ENCODE assay signal across 1 cellular context in genomic region chr11:119106564-119107537, GRCh38.
TF ChIP-seq lines count a peak whose summit lies in the region.

Gene C2CD2L (plus strand): TSS chr11:119107344. CDS start chr11:119107742, 398 bp downstream.

TF ChIP-seq in K562, 482 proteins besides CTCF, POLR2A, EP300 and RAD21 (continued from another document and continues in another):
- TF ChIP-seq GTF2B (IDR thresholded peaks at IDR 0.05; ENCODE audit: extremely low read depth, insufficient read length) (no peak), NFYB (IDR thresholded peaks at IDR 0.05; ENCODE audit: extremely low read depth, insufficient read length) (no peak), ESRRA (IDR thresholded peaks at IDR 0.05; ENCODE audit: borderline replicate concordance, low read depth) (peak; percentile 42; the same call in 1 of the 2 replicates), JUN (IDR thresholded peaks at IDR 0.05; ENCODE audit: borderline replicate concordance, low read depth, low read length) (no peak), JUN (CRISPR knock-in tag; IDR thresholded peaks at IDR 0.05; ENCODE audit: borderline replicate concordance) (no peak), NRF1 (conservative IDR thresholded peaks at IDR 0.05 in 1 of 2, IDR thresholded peaks at IDR 0.05 in 1 of 2) (peak; percentile 87 to 88), STAT5A (IDR thresholded peaks at IDR 0.05; ENCODE audit: borderline replicate concordance, low read length) (no peak), ZNF644 (tag; IDR thresholded peaks at IDR 0.05; ENCODE audit: low read depth) (peak; percentile 62; the same call in 1 of the 2 replicates), CC2D1A (IDR thresholded peaks at IDR 0.05) (peak; percentile 99), SP1 (CRISPR knock-in tag; IDR thresholded peaks at IDR 0.05) (peak; percentile 80), RBM39 (optimal IDR thresholded peaks at IDR 0.05; ENCODE audit: low read depth, low read length) (peak; percentile 91), MAZ (CRISPR knock-in tag; conservative IDR thresholded peaks at IDR 0.05 in 1 of 2, IDR thresholded peaks at IDR 0.05 in 1 of 2) (peak; percentile 86 to 99), ATF6 (CRISPR knock-in tag; IDR thresholded peaks at IDR 0.05) (0 out of 2 replicates have a peak, but pooled peaks have one; percentile 56), BRF2 (IDR thresholded peaks at IDR 0.05; ENCODE audit: borderline replicate concordance, insufficient read depth, insufficient read length) (no peak), RNF2 (IDR thresholded peaks at IDR 0.05) (peak; percentile 48; the same call in 1 of the 2 replicates), CHD2 (IDR thresholded peaks at IDR 0.05; ENCODE audit: low read depth, low read length) (peak; percentile 26; the same call in 1 of the 2 replicates), SIN3B (IDR thresholded peaks at IDR 0.05; ENCODE audit: low read depth) (no peak), PBX2 (CRISPR knock-in tag; IDR thresholded peaks at IDR 0.05; ENCODE audit: low read depth) (no peak), PBX2 (tag; conservative IDR thresholded peaks at IDR 0.05; ENCODE audit: low read depth) (peak; percentile 47; the same call in 1 of the 2 replicates), E2F3 (CRISPR knock-in tag; IDR thresholded peaks at IDR 0.05) (peak; percentile 58; the same call in 1 of the 2 replicates), SMAD4 (CRISPR knock-in tag; conservative IDR thresholded peaks at IDR 0.05) (peak; percentile 52; the same call in 1 of the 2 replicates), ZBTB17 (CRISPR knock-in tag; IDR thresholded peaks at IDR 0.05) (no peak), RB1 (IDR thresholded peaks at IDR 0.05; ENCODE audit: low read depth) (peak; percentile 55; the same call in 1 of the 2 replicates), AFF4 (CRISPR knock-in tag; IDR thresholded peaks at IDR 0.05) (peak; percentile 57; the same call in 1 of the 2 replicates)
- TF ChIP-seq, protein P1, sequence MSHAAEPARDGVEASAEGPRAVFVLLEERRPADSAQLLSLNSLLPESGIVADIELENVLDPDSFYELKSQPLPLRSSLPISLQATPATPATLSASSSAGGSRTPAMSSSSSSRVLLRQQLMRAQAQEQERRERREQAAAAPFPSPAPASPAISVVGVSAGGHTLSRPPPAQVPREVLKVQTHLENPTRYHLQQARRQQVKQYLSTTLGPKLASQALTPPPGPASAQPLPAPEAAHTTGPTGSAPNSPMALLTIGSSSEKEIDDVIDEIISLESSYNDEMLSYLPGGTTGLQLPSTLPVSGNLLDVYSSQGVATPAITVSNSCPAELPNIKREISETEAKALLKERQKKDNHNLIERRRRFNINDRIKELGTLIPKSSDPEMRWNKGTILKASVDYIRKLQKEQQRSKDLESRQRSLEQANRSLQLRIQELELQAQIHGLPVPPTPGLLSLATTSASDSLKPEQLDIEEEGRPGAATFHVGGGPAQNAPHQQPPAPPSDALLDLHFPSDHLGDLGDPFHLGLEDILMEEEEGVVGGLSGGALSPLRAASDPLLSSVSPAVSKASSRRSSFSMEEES (CRISPR knock-in tag; IDR thresholded peaks at IDR 0.05) = no peak
- TF ChIP-seq, protein P2, sequence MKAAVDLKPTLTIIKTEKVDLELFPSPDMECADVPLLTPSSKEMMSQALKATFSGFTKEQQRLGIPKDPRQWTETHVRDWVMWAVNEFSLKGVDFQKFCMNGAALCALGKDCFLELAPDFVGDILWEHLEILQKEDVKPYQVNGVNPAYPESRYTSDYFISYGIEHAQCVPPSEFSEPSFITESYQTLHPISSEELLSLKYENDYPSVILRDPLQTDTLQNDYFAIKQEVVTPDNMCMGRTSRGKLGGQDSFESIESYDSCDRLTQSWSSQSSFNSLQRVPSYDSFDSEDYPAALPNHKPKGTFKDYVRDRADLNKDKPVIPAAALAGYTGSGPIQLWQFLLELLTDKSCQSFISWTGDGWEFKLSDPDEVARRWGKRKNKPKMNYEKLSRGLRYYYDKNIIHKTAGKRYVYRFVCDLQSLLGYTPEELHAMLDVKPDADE (conservative IDR thresholded peaks at IDR 0.05; ENCODE audit: control insufficient read depth, low read depth, low read length) = peak; percentile 89
- TF ChIP-seq, protein P3, sequence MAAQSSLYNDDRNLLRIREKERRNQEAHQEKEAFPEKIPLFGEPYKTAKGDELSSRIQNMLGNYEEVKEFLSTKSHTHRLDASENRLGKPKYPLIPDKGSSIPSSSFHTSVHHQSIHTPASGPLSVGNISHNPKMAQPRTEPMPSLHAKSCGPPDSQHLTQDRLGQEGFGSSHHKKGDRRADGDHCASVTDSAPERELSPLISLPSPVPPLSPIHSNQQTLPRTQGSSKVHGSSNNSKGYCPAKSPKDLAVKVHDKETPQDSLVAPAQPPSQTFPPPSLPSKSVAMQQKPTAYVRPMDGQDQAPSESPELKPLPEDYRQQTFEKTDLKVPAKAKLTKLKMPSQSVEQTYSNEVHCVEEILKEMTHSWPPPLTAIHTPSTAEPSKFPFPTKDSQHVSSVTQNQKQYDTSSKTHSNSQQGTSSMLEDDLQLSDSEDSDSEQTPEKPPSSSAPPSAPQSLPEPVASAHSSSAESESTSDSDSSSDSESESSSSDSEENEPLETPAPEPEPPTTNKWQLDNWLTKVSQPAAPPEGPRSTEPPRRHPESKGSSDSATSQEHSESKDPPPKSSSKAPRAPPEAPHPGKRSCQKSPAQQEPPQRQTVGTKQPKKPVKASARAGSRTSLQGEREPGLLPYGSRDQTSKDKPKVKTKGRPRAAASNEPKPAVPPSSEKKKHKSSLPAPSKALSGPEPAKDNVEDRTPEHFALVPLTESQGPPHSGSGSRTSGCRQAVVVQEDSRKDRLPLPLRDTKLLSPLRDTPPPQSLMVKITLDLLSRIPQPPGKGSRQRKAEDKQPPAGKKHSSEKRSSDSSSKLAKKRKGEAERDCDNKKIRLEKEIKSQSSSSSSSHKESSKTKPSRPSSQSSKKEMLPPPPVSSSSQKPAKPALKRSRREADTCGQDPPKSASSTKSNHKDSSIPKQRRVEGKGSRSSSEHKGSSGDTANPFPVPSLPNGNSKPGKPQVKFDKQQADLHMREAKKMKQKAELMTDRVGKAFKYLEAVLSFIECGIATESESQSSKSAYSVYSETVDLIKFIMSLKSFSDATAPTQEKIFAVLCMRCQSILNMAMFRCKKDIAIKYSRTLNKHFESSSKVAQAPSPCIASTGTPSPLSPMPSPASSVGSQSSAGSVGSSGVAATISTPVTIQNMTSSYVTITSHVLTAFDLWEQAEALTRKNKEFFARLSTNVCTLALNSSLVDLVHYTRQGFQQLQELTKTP (IDR thresholded peaks at IDR 0.05; ENCODE audit: low read depth in 1 of 2, partially characterized antibody in 2 of 2) = peak in 1 of 2 experiments; percentile 83
- TF ChIP-seq, protein P4, sequence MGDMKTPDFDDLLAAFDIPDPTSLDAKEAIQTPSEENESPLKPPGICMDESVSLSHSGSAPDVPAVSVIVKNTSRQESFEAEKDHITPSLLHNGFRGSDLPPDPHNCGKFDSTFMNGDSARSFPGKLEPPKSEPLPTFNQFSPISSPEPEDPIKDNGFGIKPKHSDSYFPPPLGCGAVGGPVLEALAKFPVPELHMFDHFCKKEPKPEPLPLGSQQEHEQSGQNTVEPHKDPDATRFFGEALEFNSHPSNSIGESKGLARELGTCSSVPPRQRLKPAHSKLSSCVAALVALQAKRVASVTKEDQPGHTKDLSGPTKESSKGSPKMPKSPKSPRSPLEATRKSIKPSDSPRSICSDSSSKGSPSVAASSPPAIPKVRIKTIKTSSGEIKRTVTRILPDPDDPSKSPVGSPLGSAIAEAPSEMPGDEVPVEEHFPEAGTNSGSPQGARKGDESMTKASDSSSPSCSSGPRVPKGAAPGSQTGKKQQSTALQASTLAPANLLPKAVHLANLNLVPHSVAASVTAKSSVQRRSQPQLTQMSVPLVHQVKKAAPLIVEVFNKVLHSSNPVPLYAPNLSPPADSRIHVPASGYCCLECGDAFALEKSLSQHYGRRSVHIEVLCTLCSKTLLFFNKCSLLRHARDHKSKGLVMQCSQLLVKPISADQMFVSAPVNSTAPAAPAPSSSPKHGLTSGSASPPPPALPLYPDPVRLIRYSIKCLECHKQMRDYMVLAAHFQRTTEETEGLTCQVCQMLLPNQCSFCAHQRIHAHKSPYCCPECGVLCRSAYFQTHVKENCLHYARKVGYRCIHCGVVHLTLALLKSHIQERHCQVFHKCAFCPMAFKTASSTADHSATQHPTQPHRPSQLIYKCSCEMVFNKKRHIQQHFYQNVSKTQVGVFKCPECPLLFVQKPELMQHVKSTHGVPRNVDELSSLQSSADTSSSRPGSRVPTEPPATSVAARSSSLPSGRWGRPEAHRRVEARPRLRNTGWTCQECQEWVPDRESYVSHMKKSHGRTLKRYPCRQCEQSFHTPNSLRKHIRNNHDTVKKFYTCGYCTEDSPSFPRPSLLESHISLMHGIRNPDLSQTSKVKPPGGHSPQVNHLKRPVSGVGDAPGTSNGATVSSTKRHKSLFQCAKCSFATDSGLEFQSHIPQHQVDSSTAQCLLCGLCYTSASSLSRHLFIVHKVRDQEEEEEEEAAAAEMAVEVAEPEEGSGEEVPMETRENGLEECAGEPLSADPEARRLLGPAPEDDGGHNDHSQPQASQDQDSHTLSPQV (IDR thresholded peaks at IDR 0.05) = peak; percentile 91
- TF ChIP-seq, protein P5, sequence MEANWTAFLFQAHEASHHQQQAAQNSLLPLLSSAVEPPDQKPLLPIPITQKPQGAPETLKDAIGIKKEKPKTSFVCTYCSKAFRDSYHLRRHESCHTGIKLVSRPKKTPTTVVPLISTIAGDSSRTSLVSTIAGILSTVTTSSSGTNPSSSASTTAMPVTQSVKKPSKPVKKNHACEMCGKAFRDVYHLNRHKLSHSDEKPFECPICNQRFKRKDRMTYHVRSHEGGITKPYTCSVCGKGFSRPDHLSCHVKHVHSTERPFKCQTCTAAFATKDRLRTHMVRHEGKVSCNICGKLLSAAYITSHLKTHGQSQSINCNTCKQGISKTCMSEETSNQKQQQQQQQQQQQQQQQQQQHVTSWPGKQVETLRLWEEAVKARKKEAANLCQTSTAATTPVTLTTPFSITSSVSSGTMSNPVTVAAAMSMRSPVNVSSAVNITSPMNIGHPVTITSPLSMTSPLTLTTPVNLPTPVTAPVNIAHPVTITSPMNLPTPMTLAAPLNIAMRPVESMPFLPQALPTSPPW (CRISPR knock-in tag; IDR thresholded peaks at IDR 0.05) = peak; percentile 92
